In the genomic region with DNA sequence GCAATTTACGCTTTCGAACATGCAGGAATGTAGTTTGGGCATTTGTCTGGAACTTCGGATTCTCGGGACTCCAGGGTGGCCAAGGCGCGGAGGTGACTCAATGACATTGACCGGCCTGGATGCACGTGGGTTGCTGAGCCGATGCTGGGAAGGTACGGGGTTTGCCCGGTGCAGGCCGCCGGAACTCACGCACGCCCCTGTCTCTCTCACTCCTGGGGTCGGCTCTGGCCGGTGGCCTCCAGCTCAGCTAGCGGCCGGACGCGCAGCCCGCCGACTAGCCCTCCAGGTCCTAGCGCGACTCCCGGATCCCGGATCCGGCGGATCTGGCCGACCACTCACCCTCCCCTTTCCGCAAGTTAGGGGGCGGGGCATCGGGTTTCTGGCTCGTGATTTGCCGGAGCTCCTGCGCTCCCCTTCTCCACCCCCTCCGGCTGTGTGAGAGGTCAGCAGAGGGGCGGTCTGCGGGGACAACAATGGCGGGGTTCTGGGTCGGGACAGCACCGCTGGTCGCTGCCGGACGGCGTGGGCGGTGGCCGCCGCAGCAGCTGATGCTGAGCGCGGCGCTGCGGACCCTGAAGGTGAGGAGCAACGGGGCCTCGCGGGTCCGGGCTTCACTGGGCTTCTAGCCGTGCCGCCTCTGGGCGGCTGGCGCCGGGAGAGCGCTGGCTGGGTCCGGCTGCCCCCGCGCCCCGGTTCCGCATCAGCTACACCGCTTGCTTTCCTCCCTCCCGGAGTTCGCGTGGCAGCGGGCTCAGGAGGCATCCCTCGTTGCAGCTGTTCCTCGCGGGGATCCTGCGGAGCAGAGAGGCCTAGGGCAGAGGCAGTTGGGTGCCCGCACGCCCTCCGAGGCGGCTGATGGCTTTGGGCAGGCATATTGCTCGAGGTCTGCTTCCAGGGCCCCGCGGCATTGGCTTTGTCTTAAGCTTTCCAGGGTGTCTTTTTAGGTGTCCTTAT, we compare ENCODE assay signal across 8 cellular contexts. TPM values are rescaled to one million over a fixed set of nuclear protein-coding genes. Genes with fewer than 3 reads are reported as not detected.
DNase-seq lines count a peak whose midpoint lies in the region; ATAC-seq, FAIRE-seq and TF ChIP-seq lines count a peak whose summit lies in the region.

A gene with protein sequence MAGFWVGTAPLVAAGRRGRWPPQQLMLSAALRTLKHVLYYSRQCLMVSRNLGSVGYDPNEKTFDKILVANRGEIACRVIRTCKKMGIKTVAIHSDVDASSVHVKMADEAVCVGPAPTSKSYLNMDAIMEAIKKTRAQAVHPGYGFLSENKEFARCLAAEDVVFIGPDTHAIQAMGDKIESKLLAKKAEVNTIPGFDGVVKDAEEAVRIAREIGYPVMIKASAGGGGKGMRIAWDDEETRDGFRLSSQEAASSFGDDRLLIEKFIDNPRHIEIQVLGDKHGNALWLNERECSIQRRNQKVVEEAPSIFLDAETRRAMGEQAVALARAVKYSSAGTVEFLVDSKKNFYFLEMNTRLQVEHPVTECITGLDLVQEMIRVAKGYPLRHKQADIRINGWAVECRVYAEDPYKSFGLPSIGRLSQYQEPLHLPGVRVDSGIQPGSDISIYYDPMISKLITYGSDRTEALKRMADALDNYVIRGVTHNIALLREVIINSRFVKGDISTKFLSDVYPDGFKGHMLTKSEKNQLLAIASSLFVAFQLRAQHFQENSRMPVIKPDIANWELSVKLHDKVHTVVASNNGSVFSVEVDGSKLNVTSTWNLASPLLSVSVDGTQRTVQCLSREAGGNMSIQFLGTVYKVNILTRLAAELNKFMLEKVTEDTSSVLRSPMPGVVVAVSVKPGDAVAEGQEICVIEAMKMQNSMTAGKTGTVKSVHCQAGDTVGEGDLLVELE (plus strand): TSS at position 446 of the 954 bp plus-strand sequence. CDS start 28 bp downstream, at position 474.

- peak within 1 kb of the TSS; percentile 91 for H3K4me3 Mint-ChIP-seq in activated naive CD4-positive, alpha-beta T cell treated with anti-CD3 and anti-CD28 coated beads, Interleukin-2, amount 10 ng/mL, durations not matched to agents 7 days and 5 days

- H2BK15ac ChIP-seq in neuronal stem cell (ENCODE audit: low read length) = peak within 1 kb of the TSS; percentile 99

- peak within 1 kb of the TSS; percentile 82 to 89 for H3K4me3 ChIP-seq in gastroesophageal sphincter
- peak within 1 kb of the TSS; percentile 93 to 96 for H3K4me3 ChIP-seq in neuronal stem cell (ENCODE audit: low read length in 2 of 2)
- peak within 1 kb of the TSS; percentile 89 to 97 (median 93) for H3K4me3 ChIP-seq in subcutaneous abdominal adipose tissue (ENCODE audit: low read depth in 1 of 5, low read length in 5 of 5)

- peak within 1 kb of the TSS; percentile 85 for H3K27ac Mint-ChIP-seq in activated naive CD4-positive, alpha-beta T cell treated with anti-CD3 and anti-CD28 coated beads, Interleukin-2, amount 10 ng/mL, durations not matched to agents 7 days and 5 days

- peak; percentile 99 for ATAC-seq in gastroesophageal sphincter

- H3K36me3 ChIP-seq in ES-I3 (ENCODE audit: insufficient read depth, low read length) = no peaks in the 10 kb centered on the region; the same call in 1 of the 2 replicates
- no peaks in the 10 kb centered on the region for H3K36me3 ChIP-seq in gastroesophageal sphincter
- peaks cover 3 to 22% of the 10 kb centered on the region in 2 donors for H3K36me3 ChIP-seq in neuronal stem cell (replicated peaks in 1 of 2; ENCODE audit: control insufficient read depth in 2 of 2, insufficient read depth in 2 of 2, low read length in 2 of 2)
- H3K36me3 ChIP-seq in subcutaneous abdominal adipose tissue (ENCODE audit: control insufficient read depth in 5 of 5, insufficient read depth in 5 of 5, low read length in 5 of 5) = peaks cover 0 to 4% (median 0%) of the 10 kb centered on the region in 5 donors

- H3K14ac ChIP-seq in neuronal stem cell (ENCODE audit: low read length) = peak within 1 kb of the TSS; percentile 57

- TF ChIP-seq EP300 in gastroesophageal sphincter (IDR thresholded peaks at IDR 0.05) = no peak

- peak within 1 kb of the TSS; percentile 75 for H3K23ac ChIP-seq in neuronal stem cell (ENCODE audit: low read depth, low read length, poor library complexity)

- H3K27me3 ChIP-seq in gastroesophageal sphincter = no peaks in the 10 kb centered on the region
- no peaks in the 10 kb centered on the region for H3K27me3 ChIP-seq in neuronal stem cell (ENCODE audit: control insufficient read depth in 3 of 3, insufficient read depth in 3 of 3, low read depth in 1 of 3, low read length in 3 of 3)
- no peaks in the 10 kb centered on the region for H3K27me3 ChIP-seq in subcutaneous abdominal adipose tissue (ENCODE audit: control insufficient read depth in 5 of 5, insufficient read depth in 4 of 5, low read length in 5 of 5)

- no peaks in the 10 kb centered on the region for H3K4me1 ChIP-seq in ES-I3 (ENCODE audit: insufficient read depth, low read length)
- peaks cover 4 to 42% (median 14%) of the 10 kb centered on the region in 3 donors for H3K4me1 ChIP-seq in gastroesophageal sphincter
- H3K4me1 ChIP-seq in neuronal stem cell (ENCODE audit: control insufficient read depth in 2 of 2, insufficient read depth in 1 of 2, low read depth in 1 of 2, low read length in 2 of 2) = peaks cover 8 to 15% of the 10 kb centered on the region in 2 donors
- peaks cover 5 to 33% (median 28%) of the 10 kb centered on the region in 5 donors for H3K4me1 ChIP-seq in subcutaneous abdominal adipose tissue (ENCODE audit: control insufficient read depth in 5 of 5, insufficient read depth in 5 of 5, low read length in 5 of 5)

- H2AFZ ChIP-seq in neuronal stem cell (ENCODE audit: low read length) = peak within 1 kb of the TSS; percentile 90

- H3K4me1 Mint-ChIP-seq in activated naive CD4-positive, alpha-beta T cell treated with anti-CD3 and anti-CD28 coated beads, Interleukin-2, amount 10 ng/mL, durations not matched to agents 7 days and 5 days = peaks cover 25% of the 10 kb centered on the region

- WGBS in gastroesophageal sphincter (ENCODE audit: low coverage in 1 of 2), 2 donors = 3% methylated on average over 9 of the region's 84 CpGs; no CpG with 5 or more reads in 1 of the 2 donors
- no CpG with 5 or more reads among the region's 84 CpGs for WGBS in neuronal stem cell (ENCODE audit: extremely low coverage in 2 of 2, insufficient read length in 2 of 2, insufficient replicate concordance in 1 of 2), 2 donors

- peak within 1 kb of the TSS; percentile 59 for H3K4me2 ChIP-seq in neuronal stem cell (ENCODE audit: insufficient read depth, low read length, poor library complexity, severe bottlenecking)

- H2BK5ac ChIP-seq in neuronal stem cell (ENCODE audit: low read length) = peak within 1 kb of the TSS; percentile 93

- peak; percentile 75 for TF ChIP-seq POLR2A in H54 (IDR thresholded peaks at IDR 0.05; ENCODE audit: low read depth, low read length)
- peak; percentile 36 to 43 for TF ChIP-seq POLR2A in gastroesophageal sphincter (IDR thresholded peaks at IDR 0.05)

- no peaks in the 10 kb centered on the region for H3K36me3 Mint-ChIP-seq in activated naive CD4-positive, alpha-beta T cell treated with anti-CD3 and anti-CD28 coated beads, Interleukin-2, amount 10 ng/mL, durations not matched to agents 7 days and 5 days

- in situ Hi-C loops in SK-MEL-5 (cut with HindIII; ENCODE audit: low pct_unique_long_range_greater_than_20kb, low sequenced_read_pairs) = no loop called here

- peak within 1 kb of the TSS; percentile 97 for H3K18ac ChIP-seq in neuronal stem cell (ENCODE audit: low read length)

- peak; percentile 98 for FAIRE-seq in H54 (lab: Jason Lieb, UNC)

- no peaks in the 10 kb centered on the region for H3K9me3 Mint-ChIP-seq in activated naive CD4-positive, alpha-beta T cell treated with anti-CD3 and anti-CD28 coated beads, Interleukin-2, amount 10 ng/mL, durations not matched to agents 7 days and 5 days

- H3K9ac ChIP-seq in ES-I3 (ENCODE audit: low read depth, low read length) = peak within 1 kb of the TSS; percentile 96
- peak within 1 kb of the TSS; percentile 97 for H3K9ac ChIP-seq in neuronal stem cell (ENCODE audit: low read depth, low read length, poor library complexity)
- peak within 1 kb of the TSS; percentile 52 to 96 (median 91) for H3K9ac ChIP-seq in subcutaneous abdominal adipose tissue (ENCODE audit: low read length in 5 of 5)

- CTCF ChIA-PET in activated naive CD4-positive, alpha-beta T cell treated with anti-CD3 and anti-CD28 coated beads, Interleukin-2, amount 10 ng/mL, durations not matched to agents 7 days and 5 days (lab: Charles Lee) = interaction anchor here (2.0 kb wide), 1 partner anchor 147 kb away, joined by 6 read pairs; no protein-coding TSS in a partner anchor

- H4K8ac ChIP-seq in neuronal stem cell (ENCODE audit: low read depth, low read length) = no peak within 1 kb of the TSS

- H3K27me3 Mint-ChIP-seq in activated naive CD4-positive, alpha-beta T cell treated with anti-CD3 and anti-CD28 coated beads, Interleukin-2, amount 10 ng/mL, durations not matched to agents 7 days and 5 days = no peaks in the 10 kb centered on the region

- no peak within 1 kb of the TSS for H4K91ac ChIP-seq in neuronal stem cell (ENCODE audit: low read depth, low read length, poor library complexity)

- H2BK120ac ChIP-seq in neuronal stem cell (ENCODE audit: low read depth, low read length) = peak within 1 kb of the TSS; percentile 82

- H3K9me3 ChIP-seq in ES-I3 (ENCODE audit: control insufficient read depth, insufficient read depth, low read length) = no peaks in the 10 kb centered on the region
- no peaks in the 10 kb centered on the region for H3K9me3 ChIP-seq in gastroesophageal sphincter
- no peaks in the 10 kb centered on the region for H3K9me3 ChIP-seq in neuronal stem cell (replicated peaks in 1 of 2; ENCODE audit: control insufficient read depth in 2 of 2, insufficient read depth in 1 of 2, low read depth in 1 of 2, low read length in 2 of 2)
- no peaks in the 10 kb centered on the region for H3K9me3 ChIP-seq in subcutaneous abdominal adipose tissue (ENCODE audit: control insufficient read depth in 5 of 5, low read length in 5 of 5)

- no peaks in the 10 kb centered on the region for H3K79me1 ChIP-seq in neuronal stem cell (ENCODE audit: low read depth, low read length)

- TF ChIP-seq CTCF in gastroesophageal sphincter (IDR thresholded peaks at IDR 0.05) = no peak

- H2BK12ac ChIP-seq in neuronal stem cell (ENCODE audit: low read length) = peak within 1 kb of the TSS; percentile 31

- H3K4ac ChIP-seq in neuronal stem cell (ENCODE audit: low read length) = peak within 1 kb of the TSS; percentile 10

- H3K27ac ChIP-seq in gastroesophageal sphincter (peak within 1 kb of the TSS; percentile 57 to 89 (median 84)), neuronal stem cell (replicated peaks; ENCODE audit: low read length) (peak within 1 kb of the TSS; percentile 44), subcutaneous abdominal adipose tissue (ENCODE audit: low read depth, low read length) (peak within 1 kb of the TSS; percentile 76)

- peak within 1 kb of the TSS; percentile 38 for H2AK5ac ChIP-seq in neuronal stem cell (ENCODE audit: low read depth, low read length)

- DNase-seq in H54 (ENCODE audit: insufficient read length, low spot score) (peak; percentile 100), M059J (ENCODE audit: low read depth) (peak; percentile 91), SK-MEL-5 (ENCODE audit: low read depth, low spot score) (peak; percentile 95), neuronal stem cell (ENCODE audit: low spot score) (peak; percentile 97)
- peak; percentile 90 for DNase-seq in activated naive CD4-positive, alpha-beta T cell treated with anti-CD3 and anti-CD28 coated beads, Interleukin-2, amount 10 ng/mL, durations not matched to agents 7 days and 5 days

RNA-seq across cellular contexts. Expression of the gene that starts here (rescaled TPM):
- 10.0 and 10.6 TPM in 2 replicates for total RNA-seq in M059J (2014; rRNA removed; shearing (Covaris generic))
- 9.7 and 12.4 TPM in 2 replicates for total RNA-seq in SK-MEL-5 (2014; rRNA removed; shearing (Covaris generic))
- 7.7 and 13.7 TPM in 2 replicates for polyA plus RNA-seq in SK-MEL-5 (2015; cell fraction: cytosol; rRNA removed)
- 21.1 and 27.0 TPM in 2 replicates for polyA plus RNA-seq in SK-MEL-5 (2015; cell fraction: nucleus; rRNA removed)
- total RNA-seq in gastroesophageal sphincter = 10 to 100 TPM; 34.6 to 58.4 (median 40.1) TPM
- 32.7 TPM for polyA plus RNA-seq in neuronal stem cell (2013, experiment 1 of 2)
- polyA plus RNA-seq in neuronal stem cell (2013, experiment 2 of 2) = 35.4 TPM

Comparison
In these comparisons a context has a peak if more than half of its experiments do, and no peak if none do; other contexts are left out.
1. Peak in every context shown above with its lines: DNase-seq, ATAC-seq, H3K4me3 ChIP-seq and H3K27ac ChIP-seq.